ENCODE assay signal across 24 cellular contexts in the genomic region with DNA sequence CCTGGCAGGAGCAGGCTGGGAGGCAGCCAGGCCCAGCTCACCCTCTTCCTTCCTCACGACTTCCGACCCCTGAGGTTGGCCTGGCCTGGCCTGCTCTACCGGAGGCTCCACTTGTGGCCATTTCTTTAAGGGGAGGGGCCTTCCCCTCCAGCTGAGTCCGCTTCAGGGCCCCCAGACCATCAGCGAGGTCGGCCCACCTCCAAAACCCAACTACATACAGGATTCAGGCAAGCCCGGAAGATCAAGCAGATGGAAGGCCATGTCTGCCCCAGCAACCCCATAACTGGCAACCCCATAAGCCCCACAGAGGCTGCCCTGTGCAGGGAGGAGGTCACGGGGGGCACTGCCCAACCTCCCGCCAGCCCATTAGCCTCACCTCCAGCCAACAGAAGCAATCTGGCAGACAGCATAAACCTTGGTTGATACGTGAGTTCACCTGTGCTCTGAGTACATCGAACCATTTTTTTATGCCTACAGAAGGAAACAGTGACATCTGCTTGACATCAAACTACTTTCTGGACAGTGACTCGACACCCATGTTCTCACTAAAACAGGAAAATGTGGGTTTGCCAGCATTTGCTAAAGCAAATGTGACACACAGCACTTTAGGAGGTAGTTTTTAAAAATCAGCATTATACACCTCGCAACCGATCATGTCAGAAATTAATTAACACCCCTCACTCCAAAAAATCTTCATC.
DNase-seq lines count a peak whose midpoint lies in the region; ATAC-seq, FAIRE-seq and TF ChIP-seq lines count a peak whose summit lies in the region.
"Had no signal": no experiment of that assay in that cellular context is flagged by ENCODE, and none has a peak within 500 bp of the region (broad histone marks: within the 10 kb centered on the region; RNA-seq: fewer than 3 reads in every experiment).

No MANE protein-coding gene starts in this region.

- H3K79me1 ChIP-seq in neuronal stem cell (ENCODE audit: low read depth, low read length): peaks cover 3% of the 10 kb centered on the region

- H2BK15ac ChIP-seq in neuronal stem cell (ENCODE audit: low read length): no peak overlapping the region

- H3K36me3 ChIP-seq in left ventricle myocardium inferior (peaks cover 4% of the 10 kb centered on the region), neuronal stem cell (replicated peaks in 1 of 2; ENCODE audit: control insufficient read depth in 2 of 2, insufficient read depth in 2 of 2, low read length in 2 of 2) (no peaks in the 10 kb centered on the region), aorta (ENCODE audit: control insufficient read depth in 1 of 2, insufficient read depth in 2 of 2, low read length in 1 of 2) (peaks cover 0 to 2% of the 10 kb centered on the region in 2 donors)
- H3K36me3 ChIP-seq: lower lobe of right lung, SJCRH30, thyroid gland had no signal

- peak overlapping the region; percentile 16 for H3K27ac Mint-ChIP-seq in activated naive CD8-positive, alpha-beta T cell
- H3K27ac Mint-ChIP-seq: CD14-positive monocyte had no signal

- H2BK12ac ChIP-seq in neuronal stem cell (ENCODE audit: low read length): no peak overlapping the region

- H2AK5ac ChIP-seq in neuronal stem cell (ENCODE audit: low read depth, low read length): peak overlapping the region; percentile 44

- no peak overlapping the region for H4K8ac ChIP-seq in neuronal stem cell (ENCODE audit: low read depth, low read length)

- H3K9me3 ChIP-seq in left ventricle myocardium inferior (replicated peaks): peaks cover 27% of the 10 kb centered on the region
- peaks cover 2 to 13% of the 10 kb centered on the region in 2 donors for H3K9me3 ChIP-seq in neuronal stem cell (replicated peaks in 1 of 2; ENCODE audit: control insufficient read depth in 2 of 2, insufficient read depth in 1 of 2, low read depth in 1 of 2, low read length in 2 of 2)
- no peaks in the 10 kb centered on the region for H3K9me3 ChIP-seq in aorta (ENCODE audit: control insufficient read depth, low read length)
- H3K9me3 ChIP-seq: lower lobe of right lung, thyroid gland had no signal

- peak; percentile 6 for DNase-seq in Right ventricle myocardium superior
- DNase-seq in left ventricle myocardium inferior: no peak
- DNase-seq in neuronal stem cell (ENCODE audit: low spot score): no peak
- DNase-seq in aorta: no peak
- DNase-seq in HTR-8/SVneo (ENCODE audit: insufficient read length, low spot score): no peak
- no peak for DNase-seq in DMS 273 (lab: John Stamatoyannopoulos, UW; ENCODE audit: unreplicated experiment)
- DNase-seq: activated naive CD4-positive, alpha-beta T cell; cerebellar nuclear complex; Kasumi-1; kidney; lower lobe of right lung; NCI-H1694; NCI-H524 treated with DMSO at 0.1 percent for 48 hours; NK-92 treated with Interleukin-12 subunit alpha and Interleukin-12 subunit beta, amount 100 ng/mL, for 24 hours; SJCRH30; small intestine; stimulated activated CD4-positive, alpha-beta T cell treated with anti-CD3 and anti-CD28 coated beads, Interleukin-1b, Interleukin-23, amount 100 ng/mL, for 48 hours; thyroid gland had no signal

- no peak for FAIRE-seq in HTR-8/SVneo (lab: Jason Lieb, UNC)
- FAIRE-seq: endothelial cell of umbilical vein, GM12891, kidney, small intestine had no signal

- no peak for TF ChIP-seq CTCF in left ventricle myocardium inferior (IDR thresholded peaks at IDR 0.05; ENCODE audit: borderline replicate concordance)

- H3K27me3 ChIP-seq in left ventricle myocardium inferior (ENCODE audit: low read depth) (no peaks in the 10 kb centered on the region), neuronal stem cell (ENCODE audit: control insufficient read depth in 3 of 3, insufficient read depth in 3 of 3, low read depth in 1 of 3, low read length in 3 of 3) (no peaks in the 10 kb centered on the region), aorta (ENCODE audit: control insufficient read depth in 1 of 2, insufficient read depth in 2 of 2, low read length in 1 of 2) (no peaks in the 10 kb centered on the region)
- H3K27me3 ChIP-seq: dorsolateral prefrontal cortex, SJCRH30, thyroid gland had no signal

- intact Hi-C loops in Right ventricle myocardium superior (cut with DNase I) (no loop called here), left ventricle myocardium inferior (cut with micrococcal nuclease) (no loop called here), aorta (cut with DNase I) (no loop called here)

- H3K27ac ChIP-seq in left ventricle myocardium inferior (replicated peaks) (no peak overlapping the region), neuronal stem cell (replicated peaks; ENCODE audit: low read length) (no peak overlapping the region), aorta (ENCODE audit: low read depth in 1 of 2, low read length in 2 of 2) (no peak overlapping the region)
- H3K27ac ChIP-seq: dorsolateral prefrontal cortex, lower lobe of right lung, SJCRH30 had no signal

- no peak overlapping the region for H2BK120ac ChIP-seq in neuronal stem cell (ENCODE audit: low read depth, low read length)

- H3K9ac ChIP-seq in neuronal stem cell (ENCODE audit: low read depth, low read length, poor library complexity): no peak overlapping the region

- no peak overlapping the region for H3K4me2 ChIP-seq in neuronal stem cell (ENCODE audit: insufficient read depth, low read length, poor library complexity, severe bottlenecking)

- ATAC-seq in Right ventricle myocardium superior (ENCODE audit: poor library complexity): no peak
- ATAC-seq in aorta (ENCODE audit: low FRiP score): peak; percentile 39
- ATAC-seq: lower lobe of right lung, Panc1 had no signal

- peaks cover 3% of the 10 kb centered on the region for H3K9me3 Mint-ChIP-seq in activated naive CD8-positive, alpha-beta T cell (ENCODE audit: low read depth)

- H3K4me3 ChIP-seq in left ventricle myocardium inferior (no peak overlapping the region), neuronal stem cell (ENCODE audit: low read length in 2 of 2) (no peak overlapping the region), aorta (ENCODE audit: low read length in 2 of 2) (no peak overlapping the region)
- H3K4me3 ChIP-seq: dorsolateral prefrontal cortex, lower lobe of right lung, SJCRH30, thyroid gland had no signal

- no peaks in the 10 kb centered on the region for H3K27me3 Mint-ChIP-seq in activated naive CD8-positive, alpha-beta T cell

- H2AFZ ChIP-seq in neuronal stem cell (ENCODE audit: low read length): no peak overlapping the region

- no peak overlapping the region for H4K91ac ChIP-seq in neuronal stem cell (ENCODE audit: low read depth, low read length, poor library complexity)

- H3K18ac ChIP-seq in neuronal stem cell (ENCODE audit: low read length): peak overlapping the region; percentile 49

- peaks cover 17% of the 10 kb centered on the region for H3K36me3 Mint-ChIP-seq in activated naive CD8-positive, alpha-beta T cell

- no peak overlapping the region for H3K14ac ChIP-seq in neuronal stem cell (ENCODE audit: low read length)

- peaks cover 1% of the 10 kb centered on the region for H3K4me1 Mint-ChIP-seq in activated naive CD8-positive, alpha-beta T cell (ENCODE audit: low read depth)
- H3K4me1 Mint-ChIP-seq: CD14-positive monocyte had no signal

- no peak overlapping the region for H3K4me3 Mint-ChIP-seq in activated naive CD8-positive, alpha-beta T cell
- H3K4me3 Mint-ChIP-seq: CD14-positive monocyte had no signal

- H3K4ac ChIP-seq in neuronal stem cell (ENCODE audit: low read length): no peak overlapping the region

- no peak overlapping the region for H3K23ac ChIP-seq in neuronal stem cell (ENCODE audit: low read depth, low read length, poor library complexity)

- H3K4me1 ChIP-seq in left ventricle myocardium inferior (peaks cover 10% of the 10 kb centered on the region), neuronal stem cell (ENCODE audit: control insufficient read depth in 2 of 2, insufficient read depth in 1 of 2, low read depth in 1 of 2, low read length in 2 of 2) (peaks cover 11 to 14% of the 10 kb centered on the region in 2 donors), aorta (ENCODE audit: control insufficient read depth in 1 of 2, insufficient read depth in 2 of 2, low read length in 2 of 2) (no peaks in the 10 kb centered on the region)
- H3K4me1 ChIP-seq: lower lobe of right lung, SJCRH30 had no signal

- H2BK5ac ChIP-seq in neuronal stem cell (ENCODE audit: low read length): no peak overlapping the region

- WGBS in neuronal stem cell (ENCODE audit: extremely low coverage in 2 of 2, insufficient read length in 2 of 2, insufficient replicate concordance in 1 of 2), 2 donors: no CpG with 5 or more reads among the region's 14 CpGs
- whole genome bisulfite sequencing in aorta, 2 donors: 96% methylated on average over 14 of the region's 14 CpGs
